ENCODE assay signal across 20 cellular contexts in genomic region chr1:68188060-68188538, GRCh38. TPM values are rescaled to one million over a fixed set of nuclear protein-coding genes. Genes with fewer than 3 reads are reported as not detected.
DNase-seq lines count a peak whose midpoint lies in the region; ATAC-seq and TF ChIP-seq lines count a peak whose summit lies in the region.
"Had no signal": no experiment of that assay in that cellular context is flagged by ENCODE, and none has a peak within 500 bp of the region (broad histone marks: within the 10 kb centered on the region; RNA-seq: fewer than 3 reads in every experiment).

No MANE protein-coding gene starts in this region.

- H3K4me3 ChIP-seq in SJSA1 (no peak overlapping the region), fibroblast of villous mesenchyme (ENCODE audit: low read depth, low read length) (peak overlapping the region; percentile 31), urinary bladder (ENCODE audit: low read depth, low read length) (no peak overlapping the region), Peyer's patch (no peak overlapping the region)
- H3K4me3 ChIP-seq: heart left ventricle had no signal

- peak overlapping the region; percentile 48 for H3K27ac ChIP-seq in SJSA1
- peak overlapping the region; percentile 83 for H3K27ac ChIP-seq in urinary bladder (ENCODE audit: low read depth)
- H3K27ac ChIP-seq in Peyer's patch: peak overlapping the region in 2 of 4 donors; percentile 45 to 71

- H3K4me1 ChIP-seq in SJSA1 (replicated peaks) (peaks cover 14% of the 10 kb centered on the region), urinary bladder (ENCODE audit: insufficient read depth) (no peaks in the 10 kb centered on the region), Peyer's patch (no peaks in the 10 kb centered on the region)
- H3K4me1 ChIP-seq: heart left ventricle had no signal

- H3K27me3 ChIP-seq in SJSA1 (replicated peaks) (no peaks in the 10 kb centered on the region), Peyer's patch (no peaks in the 10 kb centered on the region)
- H3K27me3 ChIP-seq: heart left ventricle had no signal

- H3K9me3 ChIP-seq in SJSA1 (replicated peaks) (no peaks in the 10 kb centered on the region), Peyer's patch (no peaks in the 10 kb centered on the region)
- H3K9me3 ChIP-seq: heart left ventricle had no signal

- peak; percentile 63 for ATAC-seq in GM21381 (IDR thresholded peaks at IDR 0.05; ENCODE audit: unreplicated experiment)
- no peak for ATAC-seq in left lobe of liver
- no peak for ATAC-seq in HG02840 (IDR thresholded peaks at IDR 0.05; ENCODE audit: low FRiP score, unreplicated experiment)
- ATAC-seq: HCT116; heart left ventricle; left cardiac atrium; natural killer cell treated with Interleukin-12 subunit alpha and Interleukin-12 subunit beta and Interleukin-15 and Interleukin-18, amount 100 ng/mL, for 72 hours; PC-3; sciatic nerve had no signal

- WGBS in urinary bladder: 61% methylated on average over 3 of the region's 3 CpGs

- H3K36me3 ChIP-seq in SJSA1 (peaks cover 11% of the 10 kb centered on the region; the same call in 1 of the 2 replicates), urinary bladder (ENCODE audit: insufficient read depth) (no peaks in the 10 kb centered on the region), Peyer's patch (peaks cover 0 to 18% (median 0%) of the 10 kb centered on the region in 3 donors)

- DNase-seq in SJSA1 (ENCODE audit: low read depth in 1 of 2, low spot score in 2 of 2) (peak in 1 of 2 experiments; percentile 60), fibroblast of villous mesenchyme (ENCODE audit: low read depth) (peak; percentile 93), left lobe of liver (ENCODE audit: low spot score) (no peak), Peyer's patch (no peak)
- DNase-seq: activated CD8-positive, alpha-beta memory T cell treated with anti-CD3 and anti-CD28 coated beads, Interleukin-2, amount 50 U/mL, for 48 hours; activated naive CD4-positive, alpha-beta T cell treated with anti-CD3 and anti-CD28 coated beads, Interleukin-2, amount 10 ng/mL, durations not matched to agents 7 days and 5 days; central memory CD4-positive, alpha-beta T cell; heart left ventricle; left cardiac atrium; MV-4-11; NCI-H446 treated with DMSO at 0.1 percent for 48 hours; PC-3; stimulated activated naive CD4-positive, alpha-beta T cell treated with Interleukin-2 at 50 U/mL for 16 hours; SW 1271 had no signal

- no peak for TF ChIP-seq POLR2A in Peyer's patch (IDR thresholded peaks at IDR 0.05)

- TF ChIP-seq CTCF in fibroblast of villous mesenchyme (IDR thresholded peaks at IDR 0.05; ENCODE audit: insufficient read depth, low read depth, low read length) (no peak), Peyer's patch (IDR thresholded peaks at IDR 0.05) (no peak)

RNA-seq across cellular contexts. Expression of gene WLS, which starts 44.2 kb away (rescaled TPM):
- total RNA-seq in SJSA1 (2014; rRNA removed; shearing (Covaris generic)): 18.6 and 26.7 TPM in 2 replicates
- total RNA-seq in fibroblast of villous mesenchyme (66.1 and 83.8 TPM in 2 replicates), urinary bladder (98.7 TPM), left lobe of liver (11.2 TPM), Peyer's patch (100 to 1,000 TPM in 1 of 4 donors, 10 to 100 TPM in 3; 46.1 to 140 (median 73.8) TPM)
- 107 TPM for polyA plus RNA-seq in urinary bladder
- total RNA-seq: natural killer cell treated with Interleukin-12 subunit alpha and Interleukin-12 subunit beta and Interleukin-15 and Interleukin-18, amount 100 ng/mL, for 72 hours had no signal
